ENCODE assay signal across 10 cellular contexts in the genomic region with DNA sequence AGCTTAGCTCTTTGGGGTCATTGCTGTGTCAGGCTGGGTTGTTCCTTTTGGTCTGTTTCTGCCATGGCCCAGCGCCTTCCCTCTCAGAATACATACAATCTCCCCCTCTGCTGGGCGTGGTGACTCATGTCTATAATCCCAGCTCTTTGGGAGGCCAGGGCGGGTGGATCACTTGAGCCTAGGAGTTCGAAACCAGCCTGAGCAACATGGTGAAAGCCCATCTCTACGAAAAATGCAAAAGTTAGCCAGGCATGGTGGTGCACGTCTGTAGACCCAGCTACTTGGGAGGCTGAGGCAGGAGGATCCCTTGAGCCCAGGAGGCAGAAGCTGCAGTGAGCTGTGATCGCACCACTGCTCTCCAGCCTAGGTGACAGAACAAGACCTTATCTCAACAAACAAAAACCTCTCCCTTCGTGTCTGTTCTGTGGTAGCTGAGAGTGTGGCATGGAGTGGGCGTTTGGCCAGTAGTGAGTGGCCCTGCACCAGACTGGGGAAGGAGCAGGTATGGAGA. TPM values are rescaled to one million over a fixed set of nuclear protein-coding genes. Genes with fewer than 3 reads are reported as not detected.
DNase-seq lines count a peak whose midpoint lies in the region; ATAC-seq and TF ChIP-seq lines count a peak whose summit lies in the region.
"Had no signal": no experiment of that assay in that cellular context is flagged by ENCODE, and none has a peak within 500 bp of the region (broad histone marks: within the 10 kb centered on the region; RNA-seq: fewer than 3 reads in every experiment).

No MANE protein-coding gene starts in this region.

- H3K9me3 Mint-ChIP-seq in CD4-positive, CD25-positive, alpha-beta regulatory T cell = no peaks in the 10 kb centered on the region
- H3K9me3 Mint-ChIP-seq in immature natural killer cell = no peaks in the 10 kb centered on the region

- H3K4me3 Mint-ChIP-seq in CD4-positive, CD25-positive, alpha-beta regulatory T cell = no peak overlapping the region
- H3K4me3 Mint-ChIP-seq in immature natural killer cell = no peak overlapping the region

- no peak for ATAC-seq in CD4-positive, CD25-positive, alpha-beta regulatory T cell (ENCODE audit: low read depth in 2 of 2)
- ATAC-seq in GM19463 (IDR thresholded peaks at IDR 0.05; ENCODE audit: unreplicated experiment) = peak; percentile 4
- no peak for ATAC-seq in RWPE2 (ENCODE audit: low read depth)
- ATAC-seq in HG03378 (IDR thresholded peaks at IDR 0.05; ENCODE audit: unreplicated experiment) = no peak
- ATAC-seq in GM21576 (IDR thresholded peaks at IDR 0.05; ENCODE audit: unreplicated experiment) = no peak

- H3K4me1 ChIP-seq in CD4-positive, CD25-positive, alpha-beta regulatory T cell (ENCODE audit: control insufficient read depth, insufficient read depth, low read length, poor library complexity, severe bottlenecking) = peaks cover 9% of the 10 kb centered on the region
- no peaks in the 10 kb centered on the region for H3K4me1 ChIP-seq in RWPE2 (ENCODE audit: insufficient read depth, poor library complexity, severe bottlenecking)

- H3K27me3 ChIP-seq in CD4-positive, CD25-positive, alpha-beta regulatory T cell (ENCODE audit: control insufficient read depth, insufficient read depth, low read length) = no peaks in the 10 kb centered on the region
- H3K27me3 ChIP-seq in RWPE2 (ENCODE audit: insufficient read depth, poor library complexity, severe bottlenecking) = no peaks in the 10 kb centered on the region

- DNase-seq in CD4-positive, CD25-positive, alpha-beta regulatory T cell = no peak
- DNase-seq in RWPE2 (ENCODE audit: low spot score) (peak; percentile 40), immature natural killer cell (no peak), NCI-H1105 treated with DMSO at 0.1 percent for 48 hours (lab: John Stamatoyannopoulos, UW) (no peak), Kasumi-1 (lab: John Stamatoyannopoulos, UW) (no peak)
- DNase-seq: left cardiac atrium, SHP77 had no signal

- H3K4me3 ChIP-seq in CD4-positive, CD25-positive, alpha-beta regulatory T cell (ENCODE audit: low read depth, low read length) = no peak overlapping the region
- no peak overlapping the region for H3K4me3 ChIP-seq in RWPE2 (ENCODE audit: severe bottlenecking)

- H3K36me3 Mint-ChIP-seq in CD4-positive, CD25-positive, alpha-beta regulatory T cell = peaks cover 39% of the 10 kb centered on the region
- peaks cover 15 to 42% (median 16%) of the 10 kb centered on the region in 3 donors for H3K36me3 Mint-ChIP-seq in immature natural killer cell

- peaks cover 0 to 24% (median 19%) of the 10 kb centered on the region in 4 donors for H3K4me1 Mint-ChIP-seq in CD4-positive, CD25-positive, alpha-beta regulatory T cell
- peaks cover 14 to 16% of the 10 kb centered on the region in 2 donors for H3K4me1 Mint-ChIP-seq in immature natural killer cell

- peak overlapping the region; percentile 97 for H3K27ac ChIP-seq in CD4-positive, CD25-positive, alpha-beta regulatory T cell (ENCODE audit: insufficient read depth, low read length, poor library complexity, severe bottlenecking)
- H3K27ac ChIP-seq in RWPE2 (ENCODE audit: poor library complexity, severe bottlenecking) = no peak overlapping the region

- no peak for TF ChIP-seq CTCF in RWPE2 (IDR thresholded peaks at IDR 0.05; ENCODE audit: poor library complexity, severe bottlenecking)

- peaks cover 68% of the 10 kb centered on the region for H3K36me3 ChIP-seq in CD4-positive, CD25-positive, alpha-beta regulatory T cell (ENCODE audit: control insufficient read depth, insufficient read depth, low read length)
- peaks cover 27% of the 10 kb centered on the region for H3K36me3 ChIP-seq in RWPE2 (ENCODE audit: low read depth)

- H3K27ac Mint-ChIP-seq in CD4-positive, CD25-positive, alpha-beta regulatory T cell = peak overlapping the region; percentile 88 to 97 (median 92)
- peak overlapping the region in 5 of 6 donors; percentile 61 to 92 (median 89) for H3K27ac Mint-ChIP-seq in immature natural killer cell

- no peaks in the 10 kb centered on the region for H3K9me3 ChIP-seq in CD4-positive, CD25-positive, alpha-beta regulatory T cell (ENCODE audit: control insufficient read depth in 2 of 2, low read length in 2 of 2)
- H3K9me3 ChIP-seq in RWPE2 (ENCODE audit: severe bottlenecking) = no peaks in the 10 kb centered on the region

- peaks cover 4% of the 10 kb centered on the region for H3K27me3 Mint-ChIP-seq in CD4-positive, CD25-positive, alpha-beta regulatory T cell
- H3K27me3 Mint-ChIP-seq in immature natural killer cell (ENCODE audit: low read depth in 3 of 3) = peaks cover 0 to 2% (median 0%) of the 10 kb centered on the region in 3 donors

RNA-seq across cellular contexts. Expression of a gene that starts 35.7 kb away (rescaled TPM):
- total RNA-seq in CD4-positive, CD25-positive, alpha-beta regulatory T cell = 42.1 TPM
- 1 to 10 TPM; 2.5 to 3.8 (median 3.3) TPM for polyA plus RNA-seq in CD4-positive, CD25-positive, alpha-beta regulatory T cell
- polyA plus RNA-seq in immature natural killer cell = 1 to 10 TPM; 1.6 to 7.1 (median 3.9) TPM

RNA-seq across cellular contexts. Expression of a gene that starts 46.7 kb away (rescaled TPM):
- total RNA-seq in CD4-positive, CD25-positive, alpha-beta regulatory T cell = 79.6 TPM
- polyA plus RNA-seq in CD4-positive, CD25-positive, alpha-beta regulatory T cell = 10 to 100 TPM; 13.1 to 19.6 (median 15.1) TPM
- polyA plus RNA-seq in immature natural killer cell = 10 to 100 TPM; 22.9 to 33.2 (median 25.8) TPM

RNA-seq across cellular contexts. Expression of a gene that starts 56.2 kb away (rescaled TPM):
- total RNA-seq in CD4-positive, CD25-positive, alpha-beta regulatory T cell = 4.5 TPM
- polyA plus RNA-seq in CD4-positive, CD25-positive, alpha-beta regulatory T cell = not detected
- not detected for polyA plus RNA-seq in immature natural killer cell
- total RNA-seq: left cardiac atrium had no signal
